1 cellular context compared by ENCODE assay signal in genomic region chr16:87366288-87366687, GRCh38.
TF ChIP-seq lines count a peak whose summit lies in the region.

No MANE protein-coding gene starts in this region.

TF ChIP-seq in HEK293, 187 proteins besides CTCF, POLR2A, EP300 and RAD21:
- TF ChIP-seq PRDM4 (tag by site-specific recombination; IDR thresholded peaks at IDR 0.05) = peak; percentile 51; the same call in 1 of the 2 replicates
- no peak for TF ChIP-seq SCRT2 (tag by site-specific recombination; IDR thresholded peaks at IDR 0.05)
